In the genomic region with DNA sequence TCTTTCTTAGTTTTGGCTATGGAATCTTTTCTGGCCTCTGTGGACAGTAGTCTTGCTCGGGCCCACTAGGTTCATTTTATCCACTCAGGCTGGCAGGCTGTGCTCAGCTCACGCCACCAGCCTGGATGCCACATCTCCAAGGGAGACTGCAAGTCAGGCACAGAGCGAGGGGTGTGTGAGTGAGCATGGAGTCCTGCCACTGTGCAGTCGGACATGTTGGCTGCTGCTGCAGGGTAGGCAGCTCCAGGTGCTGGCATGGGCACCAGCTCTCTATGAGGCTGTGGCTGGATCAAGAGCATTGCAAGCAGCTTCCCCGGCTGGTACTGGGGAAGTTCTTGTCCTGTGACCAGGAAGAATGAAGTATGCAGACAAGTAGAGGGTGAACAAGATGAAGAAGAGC, we compare ENCODE assay signal across 10 cellular contexts.
"Had no signal": no experiment of that assay in that cellular context is flagged by ENCODE, and none has a peak within 500 bp of the region (broad histone marks: within the 10 kb centered on the region; RNA-seq: fewer than 3 reads in every experiment).

No MANE protein-coding gene starts in this region.

- H3K4me3 ChIP-seq: GM23248, GM23338, HAP-1 had no signal

- H3K9me3 ChIP-seq: HAP-1 had no signal

- H3K36me3 ChIP-seq: HAP-1 had no signal

- H3K27ac ChIP-seq: GM23248 had no signal

- ATAC-seq: GM23338, HCT116 had no signal

- DNase-seq: GM23248, GOT3, H7, H9, HCEC 1CT, HFFc6 had no signal

- H3K9ac ChIP-seq: GM23248 had no signal

- H3K4me1 ChIP-seq: HAP-1 had no signal

- H2AFZ ChIP-seq: GM23248, GM23338 had no signal

- H3K4me2 ChIP-seq: GM23338 had no signal

- FAIRE-seq: H54 had no signal
